In genomic region chr15:101652098-101652782, GRCh38 we compare ENCODE assay signal across 8 cellular contexts. TPM values are rescaled to one million over a fixed set of nuclear protein-coding genes. Genes with fewer than 3 reads are reported as not detected.
DNase-seq lines count a peak whose midpoint lies in the region; ATAC-seq and TF ChIP-seq lines count a peak whose summit lies in the region.

Gene TM2D3 (minus strand): TSS chr15:101652381. CDS start chr15:101652361, 20 bp downstream.

- peaks cover 33% of the 10 kb centered on the region for H3K36me3 ChIP-seq in CD4-positive, CD25-positive, alpha-beta regulatory T cell (ENCODE audit: control insufficient read depth, insufficient read depth, low read length)
- H3K36me3 ChIP-seq in duodenal mucosa (ENCODE audit: control insufficient read depth in 1 of 2, insufficient read depth in 2 of 2, low read length in 2 of 2), result peaks cover 12 to 17% of the 10 kb centered on the region in 2 donors
- H3K36me3 ChIP-seq in lower lobe of right lung, result peaks cover 39% of the 10 kb centered on the region

- H3K27ac Mint-ChIP-seq in CD4-positive, CD25-positive, alpha-beta regulatory T cell, result peak within 1 kb of the TSS; percentile 96 to 97 (median 97)
- peak within 1 kb of the TSS; percentile 90 for H3K27ac Mint-ChIP-seq in activated CD4-positive, alpha-beta memory T cell treated with anti-CD3 and anti-CD28 coated beads for 36 hours

- no peaks in the 10 kb centered on the region for H3K9me3 Mint-ChIP-seq in CD4-positive, CD25-positive, alpha-beta regulatory T cell
- no peaks in the 10 kb centered on the region for H3K9me3 Mint-ChIP-seq in activated CD4-positive, alpha-beta memory T cell treated with anti-CD3 and anti-CD28 coated beads for 36 hours

- peak; percentile 92 to 94 for ATAC-seq in CD4-positive, CD25-positive, alpha-beta regulatory T cell (ENCODE audit: low read depth in 2 of 2)
- peak; percentile 87 for ATAC-seq in GM19395 (IDR thresholded peaks at IDR 0.05; ENCODE audit: unreplicated experiment)
- peak; percentile 87 for ATAC-seq in HG03565 (IDR thresholded peaks at IDR 0.05; ENCODE audit: unreplicated experiment)
- peak; percentile 99 for ATAC-seq in lower lobe of right lung

- CTCF ChIA-PET in activated CD4-positive, alpha-beta memory T cell treated with anti-CD3 and anti-CD28 coated beads for 36 hours (lab: Charles Lee), result interaction anchor here (0.9 to 2.9 kb wide), 5 partner anchors 10 to 364 kb away, joined by 3 to 16 read pairs (median 4); partner anchors contain the start of gene SNRPA1

- peak within 1 kb of the TSS; percentile 93 to 98 (median 96) for H3K4me3 Mint-ChIP-seq in CD4-positive, CD25-positive, alpha-beta regulatory T cell
- H3K4me3 Mint-ChIP-seq in activated CD4-positive, alpha-beta memory T cell treated with anti-CD3 and anti-CD28 coated beads for 36 hours, result peak within 1 kb of the TSS; percentile 83

- intact Hi-C loops in activated CD4-positive, alpha-beta memory T cell treated with anti-CD3 and anti-CD28 coated beads for 36 hours (cut with micrococcal nuclease), result loop anchor here (1.0 to 5.0 kb wide), 7 partner anchors 10 to 1050 kb away; partner anchors contain the start of genes ASB7, LINS1, SELENOS and SNRPA1
- intact Hi-C loops in lower lobe of right lung (cut with DNase I), result loop anchor here (10.0 kb wide), 1 partner anchor 357 kb away; the partner anchor contains the start of gene SNRPA1

- H3K4me1 ChIP-seq in CD4-positive, CD25-positive, alpha-beta regulatory T cell (ENCODE audit: control insufficient read depth, insufficient read depth, low read length, poor library complexity, severe bottlenecking), result peaks cover 39% of the 10 kb centered on the region
- H3K4me1 ChIP-seq in duodenal mucosa (ENCODE audit: control insufficient read depth in 1 of 2, insufficient read depth in 2 of 2, low read length in 2 of 2) (peaks cover 19 to 21% of the 10 kb centered on the region in 2 donors), lower lobe of right lung (peaks cover 35% of the 10 kb centered on the region)

- POLR2A ChIA-PET in activated CD4-positive, alpha-beta memory T cell treated with anti-CD3 and anti-CD28 coated beads for 36 hours (lab: Charles Lee), result interaction anchor here (0.8 to 1.7 kb wide), 3 partner anchors 72 to 1055 kb away, joined by 3 to 8 read pairs (median 5); partner anchors contain the start of genes SNRPA1 and TARS3

- H3K9ac ChIP-seq in duodenal mucosa (ENCODE audit: low read depth in 1 of 2, low read length in 2 of 2), result peak within 1 kb of the TSS; percentile 96 to 97

- H3K27me3 Mint-ChIP-seq in CD4-positive, CD25-positive, alpha-beta regulatory T cell, result no peaks in the 10 kb centered on the region
- no peaks in the 10 kb centered on the region for H3K27me3 Mint-ChIP-seq in activated CD4-positive, alpha-beta memory T cell treated with anti-CD3 and anti-CD28 coated beads for 36 hours

- H3K9me3 ChIP-seq in CD4-positive, CD25-positive, alpha-beta regulatory T cell (ENCODE audit: control insufficient read depth in 2 of 2, low read length in 2 of 2), result no peaks in the 10 kb centered on the region
- no peaks in the 10 kb centered on the region for H3K9me3 ChIP-seq in duodenal mucosa (ENCODE audit: control insufficient read depth in 1 of 2, low read length in 2 of 2)
- no peaks in the 10 kb centered on the region for H3K9me3 ChIP-seq in lower lobe of right lung

- H3K27ac ChIP-seq in CD4-positive, CD25-positive, alpha-beta regulatory T cell (ENCODE audit: insufficient read depth, low read length, poor library complexity, severe bottlenecking), result peak within 1 kb of the TSS; percentile 95
- H3K27ac ChIP-seq in duodenal mucosa (ENCODE audit: low read depth, low read length) (peak within 1 kb of the TSS; percentile 95), lower lobe of right lung (peak within 1 kb of the TSS; percentile 98)

- H3K27me3 ChIP-seq in CD4-positive, CD25-positive, alpha-beta regulatory T cell (ENCODE audit: control insufficient read depth, insufficient read depth, low read length), result no peaks in the 10 kb centered on the region
- H3K27me3 ChIP-seq in duodenal mucosa (ENCODE audit: control insufficient read depth in 1 of 2, insufficient read depth in 2 of 2, low read length in 2 of 2) (no peaks in the 10 kb centered on the region), lower lobe of right lung (ENCODE audit: low read depth) (no peaks in the 10 kb centered on the region)

- DNase-seq in CD4-positive, CD25-positive, alpha-beta regulatory T cell, result peak; percentile 92 to 96 (median 96)
- DNase-seq in NCI-H82 (lab: John Stamatoyannopoulos, UW) (peak; percentile 94), lower lobe of right lung (peak; percentile 97)
- peak; percentile 96 for DNase-seq in activated CD4-positive, alpha-beta memory T cell treated with anti-CD3 and anti-CD28 coated beads for 36 hours
- DNase-seq in stimulated activated CD4-positive, alpha-beta T cell treated with anti-CD3 and anti-CD28 coated beads, TNF-alpha, amount 100 ng/mL, for 24 hours (ENCODE audit: low read depth in 3 of 3), result peak; percentile 85 to 92 (median 91)

- peak; percentile 87 for TF ChIP-seq CTCF in lower lobe of right lung (IDR thresholded peaks at IDR 0.05)

- H3K4me1 Mint-ChIP-seq in CD4-positive, CD25-positive, alpha-beta regulatory T cell, result peaks cover 22 to 54% (median 28%) of the 10 kb centered on the region in 4 donors
- peaks cover 38% of the 10 kb centered on the region for H3K4me1 Mint-ChIP-seq in activated CD4-positive, alpha-beta memory T cell treated with anti-CD3 and anti-CD28 coated beads for 36 hours (ENCODE audit: low read depth)

- peaks cover 14% of the 10 kb centered on the region for H3K36me3 Mint-ChIP-seq in CD4-positive, CD25-positive, alpha-beta regulatory T cell
- peaks cover 17% of the 10 kb centered on the region for H3K36me3 Mint-ChIP-seq in activated CD4-positive, alpha-beta memory T cell treated with anti-CD3 and anti-CD28 coated beads for 36 hours

- H3K4me3 ChIP-seq in CD4-positive, CD25-positive, alpha-beta regulatory T cell (ENCODE audit: low read depth, low read length), result peak within 1 kb of the TSS; percentile 97
- H3K4me3 ChIP-seq in duodenal mucosa (ENCODE audit: low read depth in 1 of 2, low read length in 2 of 2) (peak within 1 kb of the TSS; percentile 96 to 97), lower lobe of right lung (peak within 1 kb of the TSS; percentile 85)

RNA-seq across cellular contexts. Expression of gene TM2D3, which starts in this region (rescaled TPM):
- total RNA-seq in CD4-positive, CD25-positive, alpha-beta regulatory T cell, result 85.4 TPM
- polyA plus RNA-seq in CD4-positive, CD25-positive, alpha-beta regulatory T cell, result 10 to 100 TPM; 30.9 to 49.5 (median 39.4) TPM
- 10 to 100 TPM; 41.7 to 48.1 TPM for total RNA-seq in activated CD4-positive, alpha-beta memory T cell treated with anti-CD3 and anti-CD28 coated beads for 36 hours
- 49.2 TPM for total RNA-seq in lower lobe of right lung

Comparison
In these comparisons a context has a peak if more than half of its experiments do, and no peak if none do; other contexts are left out.
1. Peak in every context shown above with its lines: DNase-seq, ATAC-seq, H3K4me3 ChIP-seq and H3K27ac ChIP-seq.